20 cellular contexts compared by ENCODE assay signal in genomic region chr13:98648141-98648540, GRCh38.
"Had no signal": no experiment of that assay in that cellular context is flagged by ENCODE, and none has a peak within 500 bp of the region (broad histone marks: within the 10 kb centered on the region; RNA-seq: fewer than 3 reads in every experiment).

No MANE protein-coding gene starts in this region.

- H3K4me3 Mint-ChIP-seq: activated CD4-positive, alpha-beta T cell treated with anti-CD3 and anti-CD28 coated beads, Interleukin-2, amount 10 ng/mL, durations not matched to agents 24 days and 14 days; activated naive CD8-positive, alpha-beta T cell treated with anti-CD3 and anti-CD28 coated beads for 36 hours; activated T-helper 1 cell treated with anti-CD3 and anti-CD28 coated beads, Interleukin-12 subunit alpha, Interleukin-12 subunit beta, Interleukin-2, Interleukin-4 antibody, amounts not matched to agents 30 ng/mL and 10 ng/mL and 1 ng/mL, durations not matched to agents 14 hours and 24 hours and 36 hours; effector memory CD8-positive, alpha-beta T cell; memory B cell; natural killer cell treated with Interleukin-12 subunit alpha and Interleukin-12 subunit beta and Interleukin-15 and Interleukin-18, amount 100 ng/mL, for 72 hours; T-helper 2 cell treated with Interferon-gamma antibody and Interleukin-4, amounts not matched to agents 5 μg/mL and 100 μg/mL, for 36 hours had no signal

- H3K27ac Mint-ChIP-seq: activated CD4-positive, alpha-beta T cell treated with anti-CD3 and anti-CD28 coated beads, Interleukin-2, amount 10 ng/mL, durations not matched to agents 24 days and 14 days; activated naive CD8-positive, alpha-beta T cell treated with anti-CD3 and anti-CD28 coated beads for 36 hours; activated T-helper 1 cell treated with anti-CD3 and anti-CD28 coated beads, Interleukin-12 subunit alpha, Interleukin-12 subunit beta, Interleukin-2, Interleukin-4 antibody, amounts not matched to agents 30 ng/mL and 10 ng/mL and 1 ng/mL, durations not matched to agents 14 hours and 24 hours and 36 hours; effector memory CD8-positive, alpha-beta T cell; memory B cell; natural killer cell treated with Interleukin-12 subunit alpha and Interleukin-12 subunit beta and Interleukin-15 and Interleukin-18, amount 100 ng/mL, for 72 hours; T-helper 2 cell treated with Interferon-gamma antibody and Interleukin-4, amounts not matched to agents 5 μg/mL and 100 μg/mL, for 36 hours had no signal

- H3K9me3 ChIP-seq: gastrocnemius medialis, heart left ventricle, left lung, psoas muscle, sigmoid colon, stomach, testis had no signal

- H3K27me3 ChIP-seq: brain microvascular endothelial cell, gastrocnemius medialis, left lung, sigmoid colon, stomach, testis had no signal

- H3K36me3 ChIP-seq: brain microvascular endothelial cell, gastrocnemius medialis, heart left ventricle, left lung, sigmoid colon, stomach had no signal

- DNase-seq: activated CD4-positive, alpha-beta T cell treated with anti-CD3 and anti-CD28 coated beads, Interleukin-2, amount 10 ng/mL, durations not matched to agents 24 days and 14 days; activated CD4-positive, CD25-positive, alpha-beta regulatory T cell; activated CD8-positive, alpha-beta memory T cell treated with anti-CD3 and anti-CD28 coated beads for 24 hours; activated naive CD8-positive, alpha-beta T cell treated with anti-CD3 and anti-CD28 coated beads for 36 hours; brain microvascular endothelial cell; dermis blood vessel endothelial cell; effector memory CD8-positive, alpha-beta T cell; gastrocnemius medialis; heart left ventricle; left lung; psoas muscle; sigmoid colon; stimulated activated CD4-positive, alpha-beta T cell treated with anti-CD3 and anti-CD28 coated beads, Interleukin-1b, Interleukin-23, amount 100 ng/mL, for 48 hours; stomach; SW 1271; testis had no signal

- H3K9me3 Mint-ChIP-seq: activated CD4-positive, alpha-beta T cell treated with anti-CD3 and anti-CD28 coated beads, Interleukin-2, amount 10 ng/mL, durations not matched to agents 24 days and 14 days; activated naive CD8-positive, alpha-beta T cell treated with anti-CD3 and anti-CD28 coated beads for 36 hours; activated T-helper 1 cell treated with anti-CD3 and anti-CD28 coated beads, Interleukin-12 subunit alpha, Interleukin-12 subunit beta, Interleukin-2, Interleukin-4 antibody, amounts not matched to agents 30 ng/mL and 10 ng/mL and 1 ng/mL, durations not matched to agents 14 hours and 24 hours and 36 hours; effector memory CD8-positive, alpha-beta T cell; memory B cell; natural killer cell treated with Interleukin-12 subunit alpha and Interleukin-12 subunit beta and Interleukin-15 and Interleukin-18, amount 100 ng/mL, for 72 hours; T-helper 2 cell treated with Interferon-gamma antibody and Interleukin-4, amounts not matched to agents 5 μg/mL and 100 μg/mL, for 36 hours had no signal

- H3K27ac ChIP-seq: brain microvascular endothelial cell, gastrocnemius medialis, heart left ventricle, left lung, psoas muscle, sigmoid colon, testis had no signal

- H3K4me3 ChIP-seq: gastrocnemius medialis, heart left ventricle, left lung, psoas muscle, sigmoid colon, stomach, testis had no signal

- ATAC-seq: effector memory CD8-positive, alpha-beta T cell; gastrocnemius medialis; heart left ventricle; left lung; natural killer cell treated with Interleukin-12 subunit alpha and Interleukin-12 subunit beta and Interleukin-15 and Interleukin-18, amount 100 ng/mL, for 72 hours; psoas muscle had no signal

- H3K4me1 ChIP-seq: gastrocnemius medialis, psoas muscle, sigmoid colon, testis had no signal

- H3K36me3 Mint-ChIP-seq: activated naive CD8-positive, alpha-beta T cell treated with anti-CD3 and anti-CD28 coated beads for 36 hours; memory B cell; natural killer cell treated with Interleukin-12 subunit alpha and Interleukin-12 subunit beta and Interleukin-15 and Interleukin-18, amount 100 ng/mL, for 72 hours had no signal
